21 cellular contexts compared by ENCODE assay signal in genomic region chr15:70269331-70269911, GRCh38.
DNase-seq lines count a peak whose midpoint lies in the region; TF ChIP-seq lines count a peak whose summit lies in the region.
"Had no signal": no experiment of that assay in that cellular context is flagged by ENCODE, and none has a peak within 500 bp of the region (broad histone marks: within the 10 kb centered on the region; RNA-seq: fewer than 3 reads in every experiment).

No MANE protein-coding gene starts in this region.

- no peak for TF ChIP-seq POLR2A in thyroid gland (IDR thresholded peaks at IDR 0.05)
- no peak for TF ChIP-seq POLR2A in prostate gland (IDR thresholded peaks at IDR 0.05)

- H3K9me3 ChIP-seq in OCI-LY3 (ENCODE audit: insufficient read depth, low read length) = no peaks in the 10 kb centered on the region
- H3K9me3 ChIP-seq in muscle layer of colon (ENCODE audit: low read length) = no peaks in the 10 kb centered on the region
- H3K9me3 ChIP-seq in thyroid gland = no peaks in the 10 kb centered on the region
- no peaks in the 10 kb centered on the region for H3K9me3 ChIP-seq in prostate gland
- H3K9me3 ChIP-seq: heart left ventricle, tibial nerve had no signal

- H3K4me1 ChIP-seq in OCI-LY3 (ENCODE audit: low read length) (peaks cover 97% of the 10 kb centered on the region), muscle layer of colon (ENCODE audit: insufficient read depth, low read length) (peaks cover 56% of the 10 kb centered on the region), thyroid gland (peaks cover 10 to 57% of the 10 kb centered on the region in 2 donors), prostate gland (replicated peaks) (no peaks in the 10 kb centered on the region)

- no peak overlapping the region for H3K4me3 Mint-ChIP-seq in activated CD4-positive, alpha-beta memory T cell treated with anti-CD3 and anti-CD28 coated beads for 36 hours
- H3K4me3 Mint-ChIP-seq: activated CD8-positive, alpha-beta T cell treated with anti-CD3 and anti-CD28 coated beads, Interleukin-2, amount 10 ng/mL, durations not matched to agents 7 days and 5 days had no signal

- intact Hi-C loops in thyroid gland (cut with DNase I) = no loop called here
- intact Hi-C loops in prostate gland (cut with DNase I) = loop anchor here (10.0 kb wide), 1 partner anchor 195 kb away; no protein-coding TSS in a partner anchor
- intact Hi-C loops in activated CD4-positive, alpha-beta memory T cell treated with anti-CD3 and anti-CD28 coated beads for 36 hours (cut with micrococcal nuclease) = no loop called here

- H3K36me3 Mint-ChIP-seq in activated CD4-positive, alpha-beta memory T cell treated with anti-CD3 and anti-CD28 coated beads for 36 hours = no peaks in the 10 kb centered on the region

- peaks cover 11% of the 10 kb centered on the region for H3K4me1 Mint-ChIP-seq in activated CD4-positive, alpha-beta memory T cell treated with anti-CD3 and anti-CD28 coated beads for 36 hours (ENCODE audit: low read depth)

- H3K9me3 Mint-ChIP-seq in activated CD4-positive, alpha-beta memory T cell treated with anti-CD3 and anti-CD28 coated beads for 36 hours = no peaks in the 10 kb centered on the region

- H3K27ac Mint-ChIP-seq in activated CD4-positive, alpha-beta memory T cell treated with anti-CD3 and anti-CD28 coated beads for 36 hours = no peak overlapping the region
- H3K27ac Mint-ChIP-seq: activated CD8-positive, alpha-beta T cell treated with anti-CD3 and anti-CD28 coated beads, Interleukin-2, amount 10 ng/mL, durations not matched to agents 7 days and 5 days; progenitor cell of endocrine pancreas had no signal

- H3K27me3 ChIP-seq in OCI-LY3 (ENCODE audit: low read depth, low read length) = no peaks in the 10 kb centered on the region
- H3K27me3 ChIP-seq in muscle layer of colon (ENCODE audit: control insufficient read depth in 1 of 2, insufficient read depth in 2 of 2, low read length in 2 of 2) = no peaks in the 10 kb centered on the region
- H3K27me3 ChIP-seq in thyroid gland = no peaks in the 10 kb centered on the region
- no peaks in the 10 kb centered on the region for H3K27me3 ChIP-seq in prostate gland (replicated peaks; ENCODE audit: insufficient read depth)
- H3K27me3 ChIP-seq: heart left ventricle, tibial nerve had no signal

- H3K27ac ChIP-seq in OCI-LY3 (ENCODE audit: low read length) (peak overlapping the region; percentile 77), muscle layer of colon (ENCODE audit: low read depth, low read length) (peak overlapping the region; percentile 0), thyroid gland (no peak overlapping the region), prostate gland (no peak overlapping the region)
- H3K27ac ChIP-seq: HL-60, SK-N-MC had no signal

- H3K4me3 ChIP-seq in OCI-LY3 (ENCODE audit: low read length) (peak overlapping the region; percentile 25; the same call in 1 of the 2 replicates), muscle layer of colon (ENCODE audit: low read depth in 1 of 2, low read length in 2 of 2) (no peak overlapping the region), thyroid gland (replicated peaks in 1 of 3) (no peak overlapping the region), prostate gland (no peak overlapping the region)
- H3K4me3 ChIP-seq: heart left ventricle, skin epidermis, tibial nerve had no signal

- H3K36me3 ChIP-seq in OCI-LY3 (replicated peaks; ENCODE audit: low read depth, low read length) = no peaks in the 10 kb centered on the region
- no peaks in the 10 kb centered on the region for H3K36me3 ChIP-seq in muscle layer of colon (ENCODE audit: insufficient read depth, low read length)
- no peaks in the 10 kb centered on the region for H3K36me3 ChIP-seq in thyroid gland
- H3K36me3 ChIP-seq in prostate gland = no peaks in the 10 kb centered on the region
- H3K36me3 ChIP-seq: heart left ventricle, tibial nerve had no signal

- H3K9ac ChIP-seq in OCI-LY3 (ENCODE audit: low read length) (peak overlapping the region; percentile 59), muscle layer of colon (ENCODE audit: low read length) (no peak overlapping the region)

- peak; percentile 37 for DNase-seq in NCI-H2171 treated with DMSO at 0.1 percent for 48 hours (lab: John Stamatoyannopoulos, UW)
- DNase-seq in NCI-H2171 (lab: John Stamatoyannopoulos, UW) = no peak
- peak; percentile 61 to 66 for DNase-seq in thyroid gland
- DNase-seq in iPS-NIHi11 (ENCODE audit: low spot score) = no peak
- no peak for DNase-seq in prostate gland (ENCODE audit: low spot score)
- DNase-seq in activated CD4-positive, alpha-beta memory T cell treated with anti-CD3 and anti-CD28 coated beads for 36 hours = no peak
- DNase-seq: activated CD8-positive, alpha-beta T cell treated with anti-CD3 and anti-CD28 coated beads, Interleukin-2, amount 10 ng/mL, durations not matched to agents 7 days and 5 days; activated naive CD4-positive, alpha-beta T cell; activated T-cell treated with anti-CD3 and anti-CD28 coated beads, Interleukin-2, amount 50 U/mL, for 1 hour; H7; IMR-90; NCI-H526 treated with DMSO at 0.1 percent for 48 hours; T-helper 9 cell had no signal

- no peaks in the 10 kb centered on the region for H4K20me1 ChIP-seq in OCI-LY3 (ENCODE audit: insufficient read depth, low read length)

- POLR2A ChIA-PET in activated CD4-positive, alpha-beta memory T cell treated with anti-CD3 and anti-CD28 coated beads for 36 hours (lab: Charles Lee) = interaction anchor here (1.0 kb wide), 1 partner anchor 163 kb away, joined by 3 read pairs; no protein-coding TSS in a partner anchor

- TF ChIP-seq CTCF in OCI-LY3 (IDR thresholded peaks at IDR 0.05; ENCODE audit: low read depth, low read length) (no peak), thyroid gland (IDR thresholded peaks at IDR 0.05) (no peak), prostate gland (IDR thresholded peaks at IDR 0.05) (no peak)

- peaks cover 20% of the 10 kb centered on the region for H3K27me3 Mint-ChIP-seq in activated CD4-positive, alpha-beta memory T cell treated with anti-CD3 and anti-CD28 coated beads for 36 hours

- H2AFZ ChIP-seq in OCI-LY3 (ENCODE audit: low read depth, low read length) = no peak overlapping the region

- peak overlapping the region; percentile 81 for H3K4me2 ChIP-seq in OCI-LY3 (ENCODE audit: low read length)

- CTCF ChIA-PET in activated CD4-positive, alpha-beta memory T cell treated with anti-CD3 and anti-CD28 coated beads for 36 hours (lab: Charles Lee) = no interaction called here

- H3K79me2 ChIP-seq in OCI-LY3 (ENCODE audit: low read length) = 0 out of 2 replicates have a peak, but pooled peaks cover 3% of the 10 kb centered on the region

- 46% methylated on average over 9 of the region's 9 CpGs for WGBS in thyroid gland, 2 donors
- 64% methylated on average over 9 of the region's 9 CpGs for WGBS in prostate gland

Comparison
In these comparisons a context has a peak if more than half of its experiments do, and no peak if none do; other contexts are left out.
1. DNase-seq: peak in NCI-H2171 treated with DMSO at 0.1 percent for 48 hours (single experiment) and thyroid gland (2 of 2); none in NCI-H2171 (single experiment), iPS-NIHi11 (single experiment), prostate gland (single experiment) and activated CD4-positive, alpha-beta memory T cell treated with anti-CD3 and anti-CD28 coated beads for 36 hours (single experiment).
2. H3K27ac ChIP-seq: peak in OCI-LY3 (single experiment) and muscle layer of colon (single experiment); none in thyroid gland (0 of 3) and prostate gland (0 of 2).